In the genomic region with DNA sequence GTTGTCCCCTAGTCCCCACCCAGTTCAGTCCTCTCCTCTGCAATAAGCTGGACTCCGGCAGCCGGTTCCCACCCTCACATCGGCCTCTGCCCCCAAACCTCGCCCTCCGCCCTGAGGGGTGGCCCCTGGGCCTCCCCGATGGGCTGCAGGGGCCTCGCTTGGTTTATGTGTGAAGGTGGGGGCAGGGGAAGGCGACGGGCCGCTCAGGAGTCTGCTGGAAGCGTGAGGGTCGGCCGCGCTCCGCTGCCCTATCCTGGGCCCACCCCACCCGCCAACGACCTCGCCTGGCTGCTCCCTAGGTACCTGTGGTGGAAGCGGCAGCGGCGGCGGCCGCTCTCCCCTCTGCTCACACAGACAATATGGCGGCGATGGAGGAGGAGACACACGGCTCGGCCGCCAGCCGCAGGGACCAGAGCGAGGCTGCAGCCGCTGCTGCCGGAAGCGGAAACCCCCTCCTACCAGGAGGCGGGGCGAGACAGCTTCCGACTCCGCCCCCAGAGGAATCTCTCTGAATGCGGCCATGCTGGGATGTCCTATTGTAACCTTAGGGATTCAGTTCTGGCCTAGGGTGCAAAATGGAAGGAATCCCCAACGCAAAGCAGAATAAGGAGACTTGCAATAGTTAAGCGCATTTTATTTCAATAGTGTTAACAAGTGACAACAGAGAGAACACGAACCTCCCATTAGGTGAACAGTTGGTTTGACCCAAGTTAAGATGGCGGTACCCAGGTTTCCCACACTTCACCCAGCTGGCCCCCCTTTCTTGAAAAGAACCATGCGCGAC, we compare ENCODE assay signal across 8 cellular contexts.
DNase-seq lines count a peak whose midpoint lies in the region; ATAC-seq and TF ChIP-seq lines count a peak whose summit lies in the region.

A gene (minus strand): TSS at position 422 of the 784 bp plus-strand sequence. CDS start 35,239 bp downstream, outside the sequence.

- H3K27ac Mint-ChIP-seq in nephron progenitor cell, result peak within 1 kb of the TSS; percentile 100
- H3K27ac Mint-ChIP-seq in stimulated activated naive CD8-positive, alpha-beta T cell treated with anti-CD3 and anti-CD28 coated beads, Interleukin-15, amount 100 ng/mL, for 72 hours, result peak within 1 kb of the TSS; percentile 99

- peaks cover 42% of the 10 kb centered on the region for H3K36me3 Mint-ChIP-seq in nephron progenitor cell (ENCODE audit: low read depth)

- H2AFZ ChIP-seq in MM.1S (ENCODE audit: low read length), result peak within 1 kb of the TSS; percentile 94

- peaks cover 25% of the 10 kb centered on the region for H3K4me1 Mint-ChIP-seq in nephron progenitor cell
- peaks cover 52% of the 10 kb centered on the region for H3K4me1 Mint-ChIP-seq in stimulated activated naive CD8-positive, alpha-beta T cell treated with anti-CD3 and anti-CD28 coated beads, Interleukin-15, amount 100 ng/mL, for 72 hours

- peaks cover 5% of the 10 kb centered on the region; the same call in 1 of the 2 replicates for H3K4me1 ChIP-seq in ES-I3 (ENCODE audit: insufficient read depth, low read length)
- peaks cover 5% of the 10 kb centered on the region for H3K4me1 ChIP-seq in HAP-1
- peaks cover 12% of the 10 kb centered on the region for H3K4me1 ChIP-seq in MM.1S (ENCODE audit: low read length)

- H4K20me1 ChIP-seq in MM.1S (ENCODE audit: insufficient read depth, low read length), result peaks cover 24% of the 10 kb centered on the region

- H3K9me3 Mint-ChIP-seq in nephron progenitor cell, result peaks cover 46% of the 10 kb centered on the region
- H3K9me3 Mint-ChIP-seq in stimulated activated naive CD8-positive, alpha-beta T cell treated with anti-CD3 and anti-CD28 coated beads, Interleukin-15, amount 100 ng/mL, for 72 hours, result peaks cover 9 to 11% of the 10 kb centered on the region in 2 donors

- H3K27me3 ChIP-seq in HAP-1 (ENCODE audit: low read depth), result no peaks in the 10 kb centered on the region
- no peaks in the 10 kb centered on the region for H3K27me3 ChIP-seq in MM.1S (replicated peaks; ENCODE audit: insufficient read depth, low read length)

- peak within 1 kb of the TSS; percentile 61 for H3K27ac ChIP-seq in MM.1S (ENCODE audit: low read length)

- no peaks in the 10 kb centered on the region for H3K36me3 ChIP-seq in ES-I3 (ENCODE audit: insufficient read depth, low read length)
- H3K36me3 ChIP-seq in HAP-1 (replicated peaks), result peaks cover 27% of the 10 kb centered on the region
- H3K36me3 ChIP-seq in MM.1S (replicated peaks; ENCODE audit: insufficient read depth, low read length), result no peaks in the 10 kb centered on the region

- in situ Hi-C loops in HAP-1 (cut with MboI; ENCODE audit: low sequenced_read_pairs), result no loop called here

- peak; percentile 90 to 96 for DNase-seq in HAP-1 (ENCODE audit: low spot score in 2 of 2)
- DNase-seq in MM.1S, result peak; percentile 93
- DNase-seq in SIG-M5 (lab: John Stamatoyannopoulos, UW), result peak; percentile 73
- DNase-seq in activated gamma-delta T cell (lab: John Stamatoyannopoulos, UW), result peak; percentile 88
- peak; percentile 90 for DNase-seq in fibroblast of the conjunctiva (ENCODE audit: low read depth)
- DNase-seq in nephron progenitor cell, result peak; percentile 96
- peak; percentile 97 for DNase-seq in stimulated activated naive CD8-positive, alpha-beta T cell treated with anti-CD3 and anti-CD28 coated beads, Interleukin-15, amount 100 ng/mL, for 72 hours

- H3K4me2 ChIP-seq in MM.1S (ENCODE audit: low read depth, low read length), result peak within 1 kb of the TSS; percentile 77

- H3K9me2 ChIP-seq in MM.1S (replicated peaks; ENCODE audit: insufficient read depth, low read length), result no peaks in the 10 kb centered on the region

- H3K79me2 ChIP-seq in MM.1S (ENCODE audit: low read length), result peaks cover 50% of the 10 kb centered on the region

- TF ChIP-seq CTCF in MM.1S (IDR thresholded peaks at IDR 0.05; ENCODE audit: low read length) (no peak), nephron progenitor cell (IDR thresholded peaks at IDR 0.05) (no peak)

- peaks cover 23% of the 10 kb centered on the region for H3K27me3 Mint-ChIP-seq in nephron progenitor cell (ENCODE audit: low read depth, poor library complexity)
- H3K27me3 Mint-ChIP-seq in stimulated activated naive CD8-positive, alpha-beta T cell treated with anti-CD3 and anti-CD28 coated beads, Interleukin-15, amount 100 ng/mL, for 72 hours, result no peaks in the 10 kb centered on the region

- H3K9ac ChIP-seq in ES-I3 (ENCODE audit: low read depth, low read length), result peak within 1 kb of the TSS; percentile 97
- peak within 1 kb of the TSS; percentile 85 for H3K9ac ChIP-seq in MM.1S (ENCODE audit: low read length)

- H3K4me3 ChIP-seq in HAP-1, result peak within 1 kb of the TSS; percentile 98
- peak within 1 kb of the TSS; percentile 85 for H3K4me3 ChIP-seq in MM.1S (ENCODE audit: low read length)

- H3F3A ChIP-seq in MM.1S (ENCODE audit: insufficient read depth, low read length), result no peaks in the 10 kb centered on the region

- peak within 1 kb of the TSS; percentile 90 for H3K4me3 Mint-ChIP-seq in nephron progenitor cell
- peak within 1 kb of the TSS; percentile 78 to 97 for H3K4me3 Mint-ChIP-seq in stimulated activated naive CD8-positive, alpha-beta T cell treated with anti-CD3 and anti-CD28 coated beads, Interleukin-15, amount 100 ng/mL, for 72 hours

- peak; percentile 97 for ATAC-seq in stimulated activated naive CD8-positive, alpha-beta T cell treated with anti-CD3 and anti-CD28 coated beads, Interleukin-15, amount 100 ng/mL, for 72 hours

- H3K9me3 ChIP-seq in ES-I3 (ENCODE audit: control insufficient read depth, insufficient read depth, low read length), result no peaks in the 10 kb centered on the region
- H3K9me3 ChIP-seq in HAP-1, result peaks cover 28% of the 10 kb centered on the region
- no peaks in the 10 kb centered on the region for H3K9me3 ChIP-seq in MM.1S (replicated peaks; ENCODE audit: insufficient read depth, low read length)

Comparison
In these comparisons a context has a peak if more than half of its experiments do, and no peak if none do; other contexts are left out.
1. Peak in every context shown above with its lines: DNase-seq, ATAC-seq, H3K4me3 ChIP-seq and H3K27ac ChIP-seq.